ENCODE assay signal across 25 cellular contexts in the genomic region with DNA sequence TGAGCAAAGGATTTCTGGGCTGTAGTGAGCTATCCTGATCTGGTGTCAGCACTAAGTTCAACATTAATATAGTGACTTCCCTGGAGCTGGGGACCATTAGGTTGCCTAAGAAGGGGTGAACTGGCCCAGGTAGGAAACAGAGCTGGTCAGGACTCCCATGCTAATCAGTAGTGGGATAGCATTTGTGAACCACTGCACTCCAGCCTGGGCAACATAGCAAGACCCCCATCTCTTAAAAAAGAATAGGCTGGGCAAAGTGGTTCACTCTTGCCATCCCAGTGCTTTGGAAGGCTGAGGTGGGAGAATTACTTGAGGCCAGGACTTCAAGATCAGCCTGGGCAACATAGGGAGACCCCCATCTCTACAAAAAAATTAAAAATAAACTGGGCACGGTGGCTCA.
"Had no signal": no experiment of that assay in that cellular context is flagged by ENCODE, and none has a peak within 500 bp of the region (broad histone marks: within the 10 kb centered on the region; RNA-seq: fewer than 3 reads in every experiment).

No MANE protein-coding gene starts in this region.

- H3K4me1 ChIP-seq: stomach, suprapubic skin, testis, thyroid gland, tibial artery, tibial nerve, transverse colon, upper lobe of left lung, upper lobe of right lung, uterus, vagina had no signal

- H3K4me3 ChIP-seq: stomach, suprapubic skin, testis, thoracic aorta, thyroid gland, tibial artery, tibial nerve, transverse colon, upper lobe of left lung, upper lobe of right lung, uterus, vagina had no signal

- H3K27me3 ChIP-seq: stomach, suprapubic skin, testis, thyroid gland, tibial artery, tibial nerve, transverse colon, upper lobe of left lung, upper lobe of right lung, uterus, vagina had no signal

- DNase-seq: stimulated activated CD4-positive, alpha-beta T cell treated with anti-CD3 and anti-CD28 coated beads, Interleukin-2, amount 100 ng/mL, for 48 hours; stimulated activated CD4-positive, alpha-beta T cell treated with anti-CD3 and anti-CD28 coated beads, Interleukin-4, amount 100 ng/mL, for 1 hour; stimulated activated CD4-positive, alpha-beta T cell treated with anti-CD3 and anti-CD28 coated beads, Interleukin-4, amount 100 ng/mL, for 24 hours; stimulated activated CD4-positive, alpha-beta T cell treated with anti-CD3 and anti-CD28 coated beads, Interleukin-4, amount 100 ng/mL, for 4 hours; stimulated activated CD8-positive, alpha-beta memory T cell treated with anti-CD3 and anti-CD28 coated beads, Interleukin-4, amount 100 ng/mL, for 48 hours; stimulated activated naive B cell treated with anti-CD40 and anti-IgM and Interleukin-4, amounts not matched to agents 10 μg/mL and 1 μg/mL and 100 μg/mL, for 72 hours; stimulated activated naive CD4-positive, alpha-beta T cell; stimulated activated naive CD4-positive, alpha-beta T cell treated with Interleukin-2 at 50 U/mL for 16 hours; stimulated activated naive CD8-positive, alpha-beta T cell treated with anti-CD3 and anti-CD28 coated beads, Interleukin-15, amount 100 ng/mL, for 72 hours; stimulated activated naive CD8-positive, alpha-beta T cell treated with anti-CD3 and anti-CD28 coated beads, Interleukin-15, Interleukin-2, amounts not matched to agents 100 U/mL and 50 U/mL, for 24 hours; stomach; substantia nigra; testis; thyroid gland; tibial artery; transverse colon; upper lobe of left lung; upper lobe of right lung; uterus had no signal

- FAIRE-seq: urothelium cell line had no signal

- H3K36me3 ChIP-seq: stomach, suprapubic skin, thoracic aorta, thyroid gland, tibial artery, tibial nerve, transverse colon, upper lobe of left lung, upper lobe of right lung, uterus, vagina had no signal

- H3K27ac ChIP-seq: stomach, suprapubic skin, testis, thoracic aorta, thyroid gland, tibial artery, tibial nerve, transverse colon, upper lobe of left lung, upper lobe of right lung, uterus, vagina had no signal

- H3K9me3 ChIP-seq: stomach, suprapubic skin, testis, thoracic aorta, thyroid gland, tibial artery, tibial nerve, transverse colon, upper lobe of left lung, upper lobe of right lung, uterus, vagina had no signal

- ATAC-seq: stimulated activated memory B cell treated with anti-CD40 and anti-IgM and Interleukin-4, amounts not matched to agents 10 μg/mL and 1 μg/mL and 100 μg/mL, for 72 hours; stimulated activated naive B cell treated with anti-CD40 and anti-IgM and Interleukin-4, amounts not matched to agents 10 μg/mL and 1 μg/mL and 100 μg/mL, for 72 hours; stimulated activated naive CD8-positive, alpha-beta T cell treated with anti-CD3 and anti-CD28 coated beads, Interleukin-15, amount 100 ng/mL, for 72 hours; stimulated activated naive CD8-positive, alpha-beta T cell treated with anti-CD3 and anti-CD28 coated beads, Interleukin-15, Interleukin-2, amounts not matched to agents 100 U/mL and 50 U/mL, for 24 hours; upper lobe of right lung had no signal
